ENCODE assay signal across 16 cellular contexts in the genomic region with DNA sequence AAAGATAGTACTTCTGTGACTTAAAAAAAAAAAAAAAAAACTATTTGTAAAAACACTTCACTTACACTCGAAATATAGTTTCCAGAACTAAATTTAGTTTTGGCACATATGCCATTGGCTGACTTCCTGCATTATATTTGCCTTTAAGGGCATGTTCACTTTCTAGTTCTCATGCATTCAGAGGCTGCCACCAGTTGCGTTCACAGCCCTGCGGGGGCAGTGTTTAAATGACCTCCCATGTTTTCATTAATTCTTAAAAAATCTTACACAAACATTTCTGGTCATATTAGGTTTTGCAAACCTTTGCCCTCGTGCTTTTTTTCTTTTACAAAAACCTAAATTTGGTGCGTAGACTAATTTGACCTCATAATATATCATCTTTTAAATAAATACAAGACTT. TPM values are rescaled to one million over a fixed set of nuclear protein-coding genes. Genes with fewer than 3 reads are reported as not detected.
DNase-seq lines count a peak whose midpoint lies in the region; ATAC-seq and TF ChIP-seq lines count a peak whose summit lies in the region.
"Had no signal": no experiment of that assay in that cellular context is flagged by ENCODE, and none has a peak within 500 bp of the region (broad histone marks: within the 10 kb centered on the region; RNA-seq: fewer than 3 reads in every experiment).

No MANE protein-coding gene starts in this region.

- H3K27ac ChIP-seq in brain microvascular endothelial cell: no peak overlapping the region
- no peak overlapping the region for H3K27ac ChIP-seq in prostate gland
- H3K27ac ChIP-seq: HL-60, thoracic aorta had no signal

- no peaks in the 10 kb centered on the region for H3K9me3 ChIP-seq in prostate gland
- H3K9me3 ChIP-seq: thoracic aorta had no signal

- H3K27me3 ChIP-seq in brain microvascular endothelial cell (replicated peaks) (no peaks in the 10 kb centered on the region), prostate gland (replicated peaks; ENCODE audit: insufficient read depth) (no peaks in the 10 kb centered on the region)

- TF ChIP-seq CTCF in GM10266 (IDR thresholded peaks at IDR 0.05; ENCODE audit: control insufficient read depth, insufficient read depth, low read depth, missing control alignments) (peak; percentile 28), brain microvascular endothelial cell (IDR thresholded peaks at IDR 0.05; ENCODE audit: low read depth, low read length, missing control alignments) (peak; percentile 67), nephron progenitor cell (IDR thresholded peaks at IDR 0.05) (peak; percentile 38), GM10248 (IDR thresholded peaks at IDR 0.05; ENCODE audit: control extremely low read depth, extremely low read depth, low read depth, missing control alignments) (no peak), prostate gland (IDR thresholded peaks at IDR 0.05) (no peak)

- in situ Hi-C loops in brain microvascular endothelial cell (cut with HindIII; ENCODE audit: low pct_ligation_motif_present, low sequenced_read_pairs): no loop called here

- 53% methylated on average over 5 of the region's 5 CpGs for WGBS in prostate gland

- DNase-seq in GM10266 (ENCODE audit: extremely low spot score) (no peak), brain microvascular endothelial cell (no peak), nephron progenitor cell (no peak), GM10248 (ENCODE audit: extremely low spot score) (no peak), prostate gland (ENCODE audit: low spot score) (no peak), kidney tubule cell (ENCODE audit: low spot score) (no peak)
- DNase-seq: activated gamma-delta T cell treated with Interleukin-2 at 50 U/mL for 16 hours; Calu3; effector memory CD4-positive, alpha-beta T cell; HCEC 1CT; NCI-H146 had no signal

- POLR2A ChIA-PET in GM10248 (lab: Yijun Ruan, JAX): interaction anchor here (0.6 kb wide), 1 partner anchor 14 kb away, joined by 3 read pairs; no protein-coding TSS in a partner anchor

- no peaks in the 10 kb centered on the region for H3K4me1 Mint-ChIP-seq in nephron progenitor cell

- H3K4me3 Mint-ChIP-seq in nephron progenitor cell: no peak overlapping the region

- H3K4me3 ChIP-seq in brain microvascular endothelial cell (ENCODE audit: low read depth, low read length): no peak overlapping the region
- no peak overlapping the region for H3K4me3 ChIP-seq in prostate gland
- H3K4me3 ChIP-seq: thoracic aorta had no signal

- CTCF ChIA-PET in GM10248 (lab: Yijun Ruan, JAX): interaction anchor here (0.8 to 2.3 kb wide), 4 partner anchors 10 to 19 kb away, joined by 3 to 9 read pairs (median 4); partner anchors contain the start of gene ARHGAP6

- no peaks in the 10 kb centered on the region for H3K4me1 ChIP-seq in prostate gland (replicated peaks)

- H3K27ac Mint-ChIP-seq in nephron progenitor cell: no peak overlapping the region

- no peaks in the 10 kb centered on the region for H3K36me3 Mint-ChIP-seq in nephron progenitor cell (ENCODE audit: low read depth)

- H3K36me3 ChIP-seq in brain microvascular endothelial cell (replicated peaks): no peaks in the 10 kb centered on the region
- H3K36me3 ChIP-seq in prostate gland: no peaks in the 10 kb centered on the region
- H3K36me3 ChIP-seq: thoracic aorta had no signal

- no peak for TF ChIP-seq POLR2A in prostate gland (IDR thresholded peaks at IDR 0.05)

- ATAC-seq in HG02798 (IDR thresholded peaks at IDR 0.05; ENCODE audit: poor library complexity, unreplicated experiment) (peak; percentile 63), GM19452 (IDR thresholded peaks at IDR 0.05; ENCODE audit: unreplicated experiment) (no peak)

- intact Hi-C loops in prostate gland (cut with DNase I): no loop called here

- peaks cover 9% of the 10 kb centered on the region for H3K27me3 Mint-ChIP-seq in nephron progenitor cell (ENCODE audit: low read depth, poor library complexity)

- peaks cover 23% of the 10 kb centered on the region for H3K9me3 Mint-ChIP-seq in nephron progenitor cell

RNA-seq across cellular contexts. Expression of gene ARHGAP6, which starts 12.5 kb away (rescaled TPM):
- 10 to 100 TPM; 72.6 to 73.7 TPM for total RNA-seq in prostate gland
- total RNA-seq: Calu3, RPMI7951 had no signal

Comparison
In these comparisons a context has a peak if more than half of its experiments do, and no peak if none do; other contexts are left out.
1. CTCF ChIP-seq: peak in GM10266 (single experiment), brain microvascular endothelial cell (single experiment) and nephron progenitor cell (single experiment); none in GM10248 (single experiment) and prostate gland (0 of 4).